ENCODE assay signal across 12 cellular contexts in genomic region chr1:85544689-85545203, GRCh38.
DNase-seq lines count a peak whose midpoint lies in the region; ATAC-seq and TF ChIP-seq lines count a peak whose summit lies in the region.
"Had no signal": no experiment of that assay in that cellular context is flagged by ENCODE, and none has a peak within 500 bp of the region (broad histone marks: within the 10 kb centered on the region; RNA-seq: fewer than 3 reads in every experiment).

No MANE protein-coding gene starts in this region.

- H3K27ac Mint-ChIP-seq in activated naive CD8-positive, alpha-beta T cell treated with anti-CD3 and anti-CD28 coated beads, Interleukin-2, amount 50 U/mL, for 24 hours: no peak overlapping the region

- H3K36me3 Mint-ChIP-seq in activated naive CD8-positive, alpha-beta T cell treated with anti-CD3 and anti-CD28 coated beads, Interleukin-2, amount 50 U/mL, for 24 hours (ENCODE audit: low read depth): no peaks in the 10 kb centered on the region

- peak overlapping the region; percentile 13 for H2AFZ ChIP-seq in parathyroid adenoma

- no peaks in the 10 kb centered on the region for H3K79me2 ChIP-seq in parathyroid adenoma

- no peaks in the 10 kb centered on the region for H3K4me1 ChIP-seq in parathyroid adenoma

- no peaks in the 10 kb centered on the region for H3K4me1 Mint-ChIP-seq in activated naive CD8-positive, alpha-beta T cell treated with anti-CD3 and anti-CD28 coated beads, Interleukin-2, amount 50 U/mL, for 24 hours

- peaks cover 22% of the 10 kb centered on the region for H3K27me3 Mint-ChIP-seq in activated naive CD8-positive, alpha-beta T cell treated with anti-CD3 and anti-CD28 coated beads, Interleukin-2, amount 50 U/mL, for 24 hours

- no peak overlapping the region for H3K4me2 ChIP-seq in parathyroid adenoma (ENCODE audit: low read length)

- POLR2A ChIA-PET in RWPE1 (lab: Yijun Ruan, JAX; ENCODE audit: low non-redundant PET): no interaction called here

- no peak overlapping the region for H3K4me3 ChIP-seq in foreskin fibroblast (ENCODE audit: low read depth in 1 of 2, low read length in 2 of 2)
- H3K4me3 ChIP-seq in parathyroid adenoma (ENCODE audit: low read depth, low read length): no peak overlapping the region

- TF ChIP-seq CTCF in RWPE1 (conservative IDR thresholded peaks at IDR 0.05; ENCODE audit: low read depth) (no peak), foreskin fibroblast (IDR thresholded peaks at IDR 0.05; ENCODE audit: low read depth, low read length) (no peak), parathyroid adenoma (IDR thresholded peaks at IDR 0.05) (no peak)

- no peaks in the 10 kb centered on the region for H3K27me3 ChIP-seq in parathyroid adenoma (ENCODE audit: control insufficient read depth, insufficient read depth, low read length)

- ATAC-seq in activated naive CD8-positive, alpha-beta T cell treated with anti-CD3 and anti-CD28 coated beads, Interleukin-2, amount 50 U/mL, for 24 hours: no peak
- ATAC-seq: left colon had no signal

- H3K9me3 Mint-ChIP-seq in activated naive CD8-positive, alpha-beta T cell treated with anti-CD3 and anti-CD28 coated beads, Interleukin-2, amount 50 U/mL, for 24 hours: no peaks in the 10 kb centered on the region

- H3K4me3 Mint-ChIP-seq in activated naive CD8-positive, alpha-beta T cell treated with anti-CD3 and anti-CD28 coated beads, Interleukin-2, amount 50 U/mL, for 24 hours: no peak overlapping the region

- DNase-seq in EH (ENCODE audit: low read depth): peak; percentile 92
- peak; percentile 42 for DNase-seq in RWPE1 (ENCODE audit: low spot score)
- DNase-seq in foreskin fibroblast: peak; percentile 64 to 85
- DNase-seq in activated naive CD8-positive, alpha-beta T cell treated with anti-CD3 and anti-CD28 coated beads, Interleukin-2, amount 50 U/mL, for 24 hours: no peak
- DNase-seq in kidney glomerular epithelial cell (lab: John Stamatoyannopoulos, UW): no peak
- no peak for DNase-seq in NCI-H524 (lab: John Stamatoyannopoulos, UW)
- no peak for DNase-seq in AML-193 (lab: John Stamatoyannopoulos, UW)
- DNase-seq: activated effector memory CD4-positive, alpha-beta T cell treated with Interleukin-2 at 50 U/mL for 16 hours; effector CD8-positive, alpha-beta T cell; left colon; NCI-H446 treated with DMSO at 0.1 percent for 48 hours had no signal

- H3K27ac ChIP-seq in RWPE1 (no peak overlapping the region), parathyroid adenoma (peak overlapping the region; percentile 2)

- CTCF ChIA-PET in RWPE1 (lab: Yijun Ruan, JAX): no interaction called here

- no peaks in the 10 kb centered on the region for H3K36me3 ChIP-seq in parathyroid adenoma (ENCODE audit: control insufficient read depth, insufficient read depth, low read length)

- no peaks in the 10 kb centered on the region for H3K9me3 ChIP-seq in parathyroid adenoma (ENCODE audit: control insufficient read depth, low read length)

- no peak overlapping the region for H3K9ac ChIP-seq in parathyroid adenoma

Comparison
In these comparisons a context has a peak if more than half of its experiments do, and no peak if none do; other contexts are left out.
1. DNase-seq: peak in EH (single experiment), RWPE1 (single experiment) and foreskin fibroblast (2 of 2); none in activated naive CD8-positive, alpha-beta T cell treated with anti-CD3 and anti-CD28 coated beads, Interleukin-2, amount 50 U/mL, for 24 hours (single experiment), kidney glomerular epithelial cell (single experiment), NCI-H524 (0 of 2) and AML-193 (0 of 2).